ENCODE assay signal across 11 cellular contexts in the genomic region with DNA sequence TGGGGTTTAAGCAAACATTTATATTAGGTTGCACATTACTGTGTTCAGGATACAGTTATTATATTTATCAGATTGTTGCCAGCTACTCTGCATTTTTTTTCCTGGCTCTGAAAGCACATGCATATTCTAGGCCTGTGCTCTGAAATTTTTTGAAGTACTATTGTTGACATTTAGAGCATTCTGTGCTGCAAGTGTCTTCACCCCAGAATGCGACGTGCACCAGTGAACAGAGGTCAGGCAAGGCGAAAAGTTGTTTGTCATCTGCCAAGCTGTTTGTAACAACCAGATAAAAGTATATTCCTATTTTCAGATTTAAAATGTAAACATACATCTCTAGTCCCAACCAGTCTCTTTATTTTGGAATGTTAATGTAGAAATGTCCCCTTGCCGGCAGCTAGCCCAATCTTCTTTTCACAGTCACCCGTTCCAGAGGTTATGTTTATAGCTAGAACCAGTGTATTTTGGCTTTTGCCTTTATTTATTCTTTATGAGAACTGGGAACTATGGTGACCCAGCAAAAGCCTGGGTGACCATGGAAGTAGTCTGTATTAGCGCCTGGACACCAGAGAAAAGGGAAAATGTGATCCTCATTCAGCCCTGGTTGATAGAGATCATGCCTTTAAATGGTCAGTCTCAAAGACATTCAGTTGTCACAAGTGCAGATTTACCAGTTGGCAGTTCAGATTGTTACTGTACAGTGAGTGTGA.
"Had no signal": no experiment of that assay in that cellular context is flagged by ENCODE, and none has a peak within 500 bp of the region (broad histone marks: within the 10 kb centered on the region; RNA-seq: fewer than 3 reads in every experiment).

No MANE protein-coding gene starts in this region.

- DNase-seq: activated naive CD4-positive, alpha-beta T cell treated with anti-CD3 and anti-CD28 coated beads, Interleukin-2, amount 50 U/mL, for 16 hours; activated T-cell treated with anti-CD3 and anti-CD28 coated beads, Interleukin-2, amount 50 U/mL, for 1 hour; amniotic stem cell; brain microvascular endothelial cell; heart right ventricle; left lung; ovary; small intestine had no signal

- H3K27me3 Mint-ChIP-seq: type B pancreatic cell had no signal

- H3K4me3 Mint-ChIP-seq: neural crest cell, type B pancreatic cell had no signal

- H3K36me3 ChIP-seq: brain microvascular endothelial cell, heart right ventricle, left lung, ovary had no signal

- H3K27me3 ChIP-seq: brain microvascular endothelial cell, heart right ventricle, left lung, ovary had no signal

- ATAC-seq: activated CD4-positive, CD25-positive, alpha-beta regulatory T cell treated with anti-CD3 and anti-CD28 coated beads, Interleukin-2, amount 50 U/mL, for 24 hours; left lung had no signal

- H3K4me1 ChIP-seq: left lung had no signal

- H3K36me3 Mint-ChIP-seq: type B pancreatic cell had no signal

- H3K27ac ChIP-seq: brain microvascular endothelial cell, heart right ventricle, left lung, ovary had no signal

- H3K9me3 ChIP-seq: left lung, ovary had no signal

- H3K4me3 ChIP-seq: heart right ventricle, left lung, ovary had no signal

- H3K27ac Mint-ChIP-seq: type B pancreatic cell had no signal
